In the genomic region with DNA sequence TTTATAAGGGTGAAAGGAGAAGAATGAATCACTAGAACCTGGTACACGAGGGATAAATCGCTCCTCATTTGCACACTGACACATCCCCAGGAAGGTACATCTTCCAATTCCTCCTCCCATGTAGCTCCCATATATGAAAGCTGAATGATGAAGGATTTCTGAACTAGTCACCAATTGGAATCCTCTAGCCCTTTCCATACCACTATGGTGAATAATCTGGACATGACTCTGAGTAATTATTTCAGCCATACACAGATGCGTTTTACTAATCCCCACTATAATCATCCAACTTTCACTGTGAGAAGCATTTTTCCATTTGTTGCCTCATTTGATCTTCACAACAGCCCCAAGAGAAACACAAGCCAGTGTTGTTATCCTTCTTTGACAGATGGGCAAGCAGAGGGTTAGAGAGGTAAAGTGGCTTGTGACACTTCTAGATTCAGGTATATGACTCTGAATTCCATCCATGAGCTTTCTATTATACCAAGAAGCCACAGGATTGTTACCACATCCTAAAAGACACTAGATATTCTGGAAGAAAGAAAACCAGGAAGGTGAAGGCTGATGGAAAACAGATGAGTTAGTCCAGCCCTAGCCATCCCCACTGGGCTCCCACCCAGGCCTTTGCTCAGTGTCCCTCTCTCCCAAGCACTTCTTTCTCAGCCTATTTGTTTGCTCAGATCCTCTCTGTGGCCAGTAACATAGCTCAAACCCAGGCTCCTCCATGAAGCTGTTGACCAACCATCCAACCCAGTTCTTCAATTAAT, we compare ENCODE assay signal across 16 cellular contexts. TPM values are rescaled to one million over a fixed set of nuclear protein-coding genes. Genes with fewer than 3 reads are reported as not detected.
DNase-seq lines count a peak whose midpoint lies in the region; ATAC-seq, FAIRE-seq and TF ChIP-seq lines count a peak whose summit lies in the region.
"Had no signal": no experiment of that assay in that cellular context is flagged by ENCODE, and none has a peak within 500 bp of the region (broad histone marks: within the 10 kb centered on the region; RNA-seq: fewer than 3 reads in every experiment).

No MANE protein-coding gene starts in this region.

- H3K27me3 ChIP-seq in trophoblast cell (ENCODE audit: insufficient read depth, low read length), result no peaks in the 10 kb centered on the region
- H3K27me3 ChIP-seq in prostate gland (replicated peaks; ENCODE audit: insufficient read depth), result no peaks in the 10 kb centered on the region
- H3K27me3 ChIP-seq: neutrophil had no signal

- no peak overlapping the region for H3K4ac ChIP-seq in trophoblast cell (ENCODE audit: low read depth, low read length)

- H3K27ac ChIP-seq in trophoblast cell (ENCODE audit: low read depth, low read length) (no peak overlapping the region), prostate gland (no peak overlapping the region)
- H3K27ac ChIP-seq: neutrophil had no signal

- H3K79me1 ChIP-seq in trophoblast cell (ENCODE audit: low read length), result peaks cover 15% of the 10 kb centered on the region

- TF ChIP-seq CTCF in epithelial cell of esophagus (IDR thresholded peaks at IDR 0.05; ENCODE audit: insufficient read depth, low read depth, low read length, missing control alignments) (no peak), prostate gland (IDR thresholded peaks at IDR 0.05) (no peak)

- no peak overlapping the region for H3K9ac ChIP-seq in trophoblast cell (ENCODE audit: low read length)

- H3K27me3 Mint-ChIP-seq in stimulated activated naive CD8-positive, alpha-beta T cell treated with anti-CD3 and anti-CD28 coated beads, Interleukin-15, amount 100 ng/mL, for 72 hours, result no peaks in the 10 kb centered on the region
- H3K27me3 Mint-ChIP-seq: activated CD4-positive, alpha-beta memory T cell treated with anti-CD3 and anti-CD28 coated beads for 36 hours; CD4-positive, alpha-beta memory T cell had no signal

- no peak overlapping the region for H3K27ac Mint-ChIP-seq in stimulated activated naive CD8-positive, alpha-beta T cell treated with anti-CD3 and anti-CD28 coated beads, Interleukin-15, amount 100 ng/mL, for 72 hours
- H3K27ac Mint-ChIP-seq: activated CD4-positive, alpha-beta memory T cell treated with anti-CD3 and anti-CD28 coated beads for 36 hours; mesothelial cell of epicardium had no signal

- no peaks in the 10 kb centered on the region for H3K79me2 ChIP-seq in trophoblast cell (ENCODE audit: control insufficient read depth, insufficient read depth, low read length, poor library complexity)

- H3K36me3 ChIP-seq in trophoblast cell (ENCODE audit: control insufficient read depth in 1 of 2, insufficient read depth in 2 of 2, low read length in 2 of 2) (no peaks in the 10 kb centered on the region), prostate gland (no peaks in the 10 kb centered on the region)
- H3K36me3 ChIP-seq: neutrophil had no signal

- no peak overlapping the region for H2BK120ac ChIP-seq in trophoblast cell (ENCODE audit: insufficient read depth, low read length, poor library complexity)

- no peak overlapping the region for H3K4me2 ChIP-seq in trophoblast cell (ENCODE audit: low read length)

- DNase-seq in GM03348 (ENCODE audit: low spot score), result peak; percentile 78
- DNase-seq in RCC 7860 (ENCODE audit: low spot score), result peak; percentile 10
- peak; percentile 89 for DNase-seq in epithelial cell of esophagus (ENCODE audit: low read depth)
- peak in 1 of 2 donors; percentile 64 for DNase-seq in trophoblast cell
- DNase-seq in prostate gland (ENCODE audit: low spot score), result no peak
- no peak for DNase-seq in cerebellar nuclear complex (lab: John Stamatoyannopoulos, UW)
- DNase-seq in SIG-M5 treated with dmso at 0.1 percent for 504 hours (lab: John Stamatoyannopoulos, UW; ENCODE audit: unreplicated experiment), result no peak
- DNase-seq in stimulated activated naive CD8-positive, alpha-beta T cell treated with anti-CD3 and anti-CD28 coated beads, Interleukin-15, amount 100 ng/mL, for 72 hours, result no peak
- DNase-seq: activated CD4-positive, alpha-beta memory T cell treated with anti-CD3 and anti-CD28 coated beads for 36 hours; aorta; CD4-positive, alpha-beta memory T cell; effector CD4-positive, alpha-beta T cell; NCI-H1694; stimulated activated naive CD4-positive, alpha-beta T cell had no signal

- peaks cover 40% of the 10 kb centered on the region for H3K4me1 Mint-ChIP-seq in stimulated activated naive CD8-positive, alpha-beta T cell treated with anti-CD3 and anti-CD28 coated beads, Interleukin-15, amount 100 ng/mL, for 72 hours

- H2AK5ac ChIP-seq in trophoblast cell (ENCODE audit: low read length), result no peak overlapping the region

- no peak for ATAC-seq in stimulated activated naive CD8-positive, alpha-beta T cell treated with anti-CD3 and anti-CD28 coated beads, Interleukin-15, amount 100 ng/mL, for 72 hours

- H3K14ac ChIP-seq in trophoblast cell (ENCODE audit: low read length), result no peak overlapping the region

- intact Hi-C loops in prostate gland (cut with DNase I), result no loop called here

- peak overlapping the region; percentile 16 for H4K8ac ChIP-seq in trophoblast cell (ENCODE audit: low read depth, low read length)

- peaks cover 4 to 15% of the 10 kb centered on the region in 2 experiments for H3K4me1 ChIP-seq in trophoblast cell (ENCODE audit: control insufficient read depth in 1 of 2, insufficient read depth in 2 of 2, low read length in 2 of 2)
- H3K4me1 ChIP-seq in prostate gland (replicated peaks), result no peaks in the 10 kb centered on the region

- no peak overlapping the region for H2AFZ ChIP-seq in trophoblast cell (ENCODE audit: insufficient read depth, low read length, poor library complexity)

- no peak overlapping the region for H2BK5ac ChIP-seq in trophoblast cell (ENCODE audit: low read depth, low read length, poor library complexity)

- no peak overlapping the region for H4K12ac ChIP-seq in trophoblast cell (ENCODE audit: low read depth, low read length)

- no peak overlapping the region for H4K91ac ChIP-seq in trophoblast cell (ENCODE audit: low read depth, low read length)

- no peak overlapping the region for H3K4me3 Mint-ChIP-seq in stimulated activated naive CD8-positive, alpha-beta T cell treated with anti-CD3 and anti-CD28 coated beads, Interleukin-15, amount 100 ng/mL, for 72 hours
- H3K4me3 Mint-ChIP-seq: activated CD4-positive, alpha-beta memory T cell treated with anti-CD3 and anti-CD28 coated beads for 36 hours; mesothelial cell of epicardium had no signal

- H3K9me3 ChIP-seq in trophoblast cell (ENCODE audit: insufficient read depth, low read depth, low read length) (no peaks in the 10 kb centered on the region), prostate gland (no peaks in the 10 kb centered on the region)
- H3K9me3 ChIP-seq: neutrophil had no signal

- no peak for TF ChIP-seq POLR2A in prostate gland (IDR thresholded peaks at IDR 0.05)

- H2BK12ac ChIP-seq in trophoblast cell (ENCODE audit: low read length), result peak overlapping the region; percentile 92

- H3K4me3 ChIP-seq in epithelial cell of esophagus (ENCODE audit: low read length), result no peak overlapping the region
- H3K4me3 ChIP-seq in trophoblast cell (ENCODE audit: low read depth, low read length), result no peak overlapping the region
- H3K4me3 ChIP-seq in prostate gland, result no peak overlapping the region

- no peaks in the 10 kb centered on the region for H3K9me3 Mint-ChIP-seq in stimulated activated naive CD8-positive, alpha-beta T cell treated with anti-CD3 and anti-CD28 coated beads, Interleukin-15, amount 100 ng/mL, for 72 hours
- H3K9me3 Mint-ChIP-seq: activated CD4-positive, alpha-beta memory T cell treated with anti-CD3 and anti-CD28 coated beads for 36 hours; CD4-positive, alpha-beta memory T cell; mesothelial cell of epicardium had no signal

- no CpG with 5 or more reads among the region's 3 CpGs for WGBS in trophoblast cell (ENCODE audit: extremely low coverage, insufficient coverage, insufficient read length)
- WGBS in prostate gland, result 73% methylated on average over 3 of the region's 3 CpGs

- no peak for FAIRE-seq in RCC 7860 (lab: Jason Lieb, UNC)

- H3K18ac ChIP-seq in trophoblast cell (ENCODE audit: low read length), result no peak overlapping the region

- H3K23ac ChIP-seq in trophoblast cell (ENCODE audit: low read length), result no peak overlapping the region

RNA-seq across cellular contexts. Expression of gene BCL6, which starts 22.2 kb away (rescaled TPM):
- 17.5 and 18.7 TPM in 2 replicates for polyA plus RNA-seq in trophoblast cell (2013)
- 100 to 1,000 TPM in 1 of 2 donors, 10 to 100 TPM in 1; 50.1 to 105 TPM for total RNA-seq in prostate gland

Comparison
In these comparisons a context has a peak if more than half of its experiments do, and no peak if none do; other contexts are left out.
1. DNase-seq: peak in GM03348 (single experiment), RCC 7860 (single experiment) and epithelial cell of esophagus (single experiment); none in prostate gland (single experiment), cerebellar nuclear complex (0 of 2), SIG-M5 treated with dmso at 0.1 percent for 504 hours (single experiment) and stimulated activated naive CD8-positive, alpha-beta T cell treated with anti-CD3 and anti-CD28 coated beads, Interleukin-15, amount 100 ng/mL, for 72 hours (0 of 2).